17 cellular contexts compared by ENCODE assay signal in the genomic region with DNA sequence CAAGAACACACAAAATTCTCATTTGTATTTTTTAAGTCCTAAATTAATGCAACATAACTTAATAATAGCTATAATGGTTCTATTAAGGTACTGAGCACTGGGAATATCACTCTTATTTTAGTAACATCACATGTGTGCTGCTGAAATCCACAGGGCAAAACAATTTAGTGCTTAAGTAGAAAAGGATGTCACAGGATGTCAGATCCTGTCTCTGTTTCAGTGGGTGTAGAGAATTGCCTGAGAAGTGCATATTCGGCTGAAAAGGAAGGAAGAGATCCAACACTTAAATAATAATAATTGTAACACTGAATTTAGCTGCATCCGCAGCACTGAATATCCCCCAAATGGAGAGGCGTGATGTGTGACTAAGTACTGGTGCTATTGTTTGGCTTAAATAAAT. TPM values are rescaled to one million over a fixed set of nuclear protein-coding genes. Genes with fewer than 3 reads are reported as not detected.
"Had no signal": no experiment of that assay in that cellular context is flagged by ENCODE, and none has a peak within 500 bp of the region (broad histone marks: within the 10 kb centered on the region; RNA-seq: fewer than 3 reads in every experiment).

No MANE protein-coding gene starts in this region.

- H3K4me3 ChIP-seq: dorsolateral prefrontal cortex, esophagus muscularis mucosa had no signal

- H3K27me3 Mint-ChIP-seq: naive B cell had no signal

- H3K9me3 ChIP-seq: esophagus muscularis mucosa had no signal

- H3K27ac ChIP-seq: brain microvascular endothelial cell, dorsolateral prefrontal cortex, esophagus muscularis mucosa had no signal

- H3K4me3 Mint-ChIP-seq: immature natural killer cell, naive B cell had no signal

- H3K9me3 Mint-ChIP-seq: immature natural killer cell, naive B cell had no signal

- DNase-seq: activated CD4-positive, alpha-beta T cell treated with anti-CD3 and anti-CD28 coated beads, Interleukin-2, amount 50 U/mL, for 4 hours; activated CD4-positive, CD25-positive, alpha-beta regulatory T cell; activated naive CD4-positive, alpha-beta T cell treated with anti-CD3 and anti-CD28 coated beads, Interleukin-2, amount 50 U/mL, for 16 hours; amygdala; brain microvascular endothelial cell; dorsolateral prefrontal cortex; immature natural killer cell; naive B cell; occipital lobe; stimulated activated CD4-positive, alpha-beta T cell treated with anti-CD3 and anti-CD28 coated beads, Interleukin-4, amount 100 ng/mL, for 24 hours; T-helper 2 cell had no signal

- H3K27ac Mint-ChIP-seq: immature natural killer cell, naive B cell had no signal

- H3K27me3 ChIP-seq: brain microvascular endothelial cell, dorsolateral prefrontal cortex, esophagus muscularis mucosa had no signal

RNA-seq across cellular contexts. Expression of gene GYS2, which starts 44.4 kb away (rescaled TPM):
- total RNA-seq: cerebellum, esophagus muscularis mucosa, fibroblast of villous mesenchyme, lung microvascular endothelial cell, occipital lobe, pulmonary artery endothelial cell, urinary bladder had no signal
- polyA plus RNA-seq: immature natural killer cell had no signal
